In genomic region chr18:48569139-48569914, GRCh38 we compare ENCODE assay signal across 23 cellular contexts.
"Had no signal": no experiment of that assay in that cellular context is flagged by ENCODE, and none has a peak within 500 bp of the region (broad histone marks: within the 10 kb centered on the region; RNA-seq: fewer than 3 reads in every experiment).

No MANE protein-coding gene starts in this region.

- ATAC-seq: natural killer cell, psoas muscle, sciatic nerve had no signal

- FAIRE-seq: keratinocyte had no signal

- H3K9me3 ChIP-seq: esophagus squamous epithelium, left ventricle myocardium inferior, psoas muscle, stomach, thyroid gland, uterus had no signal

- H3K36me3 Mint-ChIP-seq: natural killer cell had no signal

- H3K9me3 Mint-ChIP-seq: central memory CD8-positive, alpha-beta T cell; natural killer cell; T-helper 2 cell treated with Interferon-gamma antibody and Interleukin-4, amounts not matched to agents 5 μg/mL and 100 μg/mL, for 36 hours had no signal

- H3K36me3 ChIP-seq: brain microvascular endothelial cell, esophagus squamous epithelium, left ventricle myocardium inferior, stomach, thyroid gland, uterus had no signal

- H3K4me3 Mint-ChIP-seq: activated naive CD8-positive, alpha-beta T cell treated with anti-CD3 and anti-CD28 coated beads for 36 hours; central memory CD8-positive, alpha-beta T cell; memory B cell; natural killer cell; T-helper 2 cell treated with Interferon-gamma antibody and Interleukin-4, amounts not matched to agents 5 μg/mL and 100 μg/mL, for 36 hours had no signal

- H3K4me3 ChIP-seq: esophagus squamous epithelium, hepatocyte, left ventricle myocardium inferior, psoas muscle, stomach, thyroid gland, uterus had no signal

- H3K4me1 Mint-ChIP-seq: activated naive CD8-positive, alpha-beta T cell treated with anti-CD3 and anti-CD28 coated beads for 36 hours; central memory CD8-positive, alpha-beta T cell had no signal

- H3K27ac ChIP-seq: brain microvascular endothelial cell, hepatocyte, left ventricle myocardium inferior, psoas muscle, stomach, thyroid gland, uterus had no signal

- H3K4me1 ChIP-seq: uterus had no signal

- H3K27ac Mint-ChIP-seq: activated naive CD8-positive, alpha-beta T cell treated with anti-CD3 and anti-CD28 coated beads for 36 hours; memory B cell; natural killer cell; T-helper 2 cell treated with Interferon-gamma antibody and Interleukin-4, amounts not matched to agents 5 μg/mL and 100 μg/mL, for 36 hours had no signal

- DNase-seq: activated CD4-positive, alpha-beta T cell treated with anti-CD3 and anti-CD28 coated beads, Interleukin-2, amount 50 U/mL, for 1 hour; activated CD4-positive, CD25-positive, alpha-beta regulatory T cell; activated CD8-positive, alpha-beta memory T cell treated with anti-CD3 and anti-CD28 coated beads for 24 hours; activated gamma-delta T cell treated with Interleukin-2 at 50 U/mL for 16 hours; activated naive CD8-positive, alpha-beta T cell treated with anti-CD3 and anti-CD28 coated beads for 36 hours; brain microvascular endothelial cell; cortex of kidney; effector CD4-positive, alpha-beta T cell; esophagus squamous epithelium; left ventricle myocardium inferior; natural killer cell; occipital lobe; psoas muscle; stimulated activated CD4-positive, alpha-beta T cell treated with anti-CD3 and anti-CD28 coated beads, Interleukin-2, amount 100 ng/mL, for 24 hours; stomach; thyroid gland; uterus had no signal

- H3K27me3 ChIP-seq: brain microvascular endothelial cell, esophagus squamous epithelium, hepatocyte, stomach, thyroid gland, uterus had no signal
